ENCODE assay signal across 20 cellular contexts in the genomic region with DNA sequence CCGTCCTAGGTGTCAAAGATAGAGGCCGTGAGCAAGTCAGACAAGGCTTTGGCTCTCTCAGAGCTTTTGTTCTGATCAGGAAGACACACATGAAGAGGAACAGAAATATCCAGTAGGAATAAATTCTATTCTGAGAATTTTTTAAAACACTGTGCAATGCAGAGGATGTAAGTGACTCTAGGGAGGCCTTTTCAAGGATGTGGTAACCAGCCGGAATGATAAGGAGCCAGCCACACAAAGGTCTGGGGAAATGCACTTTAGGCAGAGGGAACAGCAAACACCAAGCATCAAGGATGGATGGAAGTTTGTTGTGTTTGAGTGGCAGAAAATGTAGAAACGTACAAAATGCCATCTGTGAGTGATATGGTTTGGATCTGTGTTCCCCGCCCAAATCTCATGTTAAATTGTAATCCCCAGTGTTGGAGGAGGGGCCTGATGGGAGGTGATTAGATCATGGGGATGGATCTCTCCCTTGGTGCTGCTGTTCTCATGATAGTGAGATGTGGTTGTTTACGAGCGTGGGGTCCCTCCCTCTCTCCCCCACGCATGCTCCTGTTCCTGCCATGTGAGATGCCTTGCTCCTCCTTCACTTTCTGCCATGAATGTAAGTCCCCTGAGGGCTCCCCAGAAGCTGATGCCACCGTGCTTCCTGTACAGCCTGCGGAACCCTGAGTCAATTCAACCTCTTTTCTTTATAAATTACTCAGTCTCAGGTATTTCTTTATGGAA.
"Had no signal": no experiment of that assay in that cellular context is flagged by ENCODE, and none has a peak within 500 bp of the region (broad histone marks: within the 10 kb centered on the region; RNA-seq: fewer than 3 reads in every experiment).

No MANE protein-coding gene starts in this region.

- H3K36me3 ChIP-seq: esophagus muscularis mucosa, heart right ventricle, right atrium auricular region, sigmoid colon, stomach, thoracic aorta, transverse colon had no signal

- H3K4me3 ChIP-seq: esophagus muscularis mucosa, heart right ventricle, right atrium auricular region, sigmoid colon, skin epidermis, stomach, thoracic aorta, transverse colon had no signal

- H3K27me3 ChIP-seq: esophagus muscularis mucosa, heart right ventricle, right atrium auricular region, sigmoid colon, transverse colon had no signal

- FAIRE-seq: endometrium, frontal cortex, islet of Langerhans had no signal

- H3K4me1 ChIP-seq: esophagus muscularis mucosa, right atrium auricular region, sigmoid colon, stomach, transverse colon had no signal

- DNase-seq: effector memory CD4-positive, alpha-beta T cell; heart right ventricle; hypothalamus; kidney glomerular epithelial cell; mammary epithelial cell; natural killer cell; posterior cingulate gyrus; sigmoid colon; stimulated activated naive CD4-positive, alpha-beta T cell; stomach; substantia nigra; transverse colon had no signal

- ATAC-seq: natural killer cell had no signal

- H3K27ac ChIP-seq: epithelial cell of prostate, esophagus muscularis mucosa, heart right ventricle, right atrium auricular region, sigmoid colon, skin epidermis, stomach, thoracic aorta, transverse colon had no signal

- H3K9me3 ChIP-seq: esophagus muscularis mucosa, heart right ventricle, right atrium auricular region, sigmoid colon, stomach, thoracic aorta, transverse colon had no signal
